In the genomic region with DNA sequence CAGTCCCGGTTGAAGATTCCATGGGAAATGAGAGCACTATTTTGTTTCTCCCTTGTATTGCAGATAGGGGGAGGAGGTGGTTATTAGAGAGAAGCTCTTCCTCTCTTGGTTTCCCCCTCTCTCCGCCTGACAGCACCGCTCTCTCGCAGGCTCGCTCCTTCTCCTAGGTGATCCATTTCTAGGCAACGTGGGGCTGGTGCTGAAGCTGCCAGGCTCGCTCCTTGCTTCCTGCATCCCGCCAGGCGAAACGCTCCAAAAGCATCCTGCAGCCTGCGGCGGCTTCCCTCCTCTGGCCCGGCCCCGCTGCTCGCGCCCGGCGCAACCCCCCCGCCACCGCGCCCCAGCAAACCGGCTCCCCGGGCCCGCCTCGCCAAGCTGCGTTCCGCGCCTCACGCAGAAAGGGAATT, we compare ENCODE assay signal across 8 cellular contexts. TPM values are rescaled to one million over a fixed set of nuclear protein-coding genes. Genes with fewer than 3 reads are reported as not detected.
A peak's percentile ranks its signal among the peaks of the same experiment; 100 is the strongest.
DNase-seq lines count a peak whose midpoint lies in the region; ATAC-seq and TF ChIP-seq lines count a peak whose summit lies in the region.

TSS of gene GRID2 (plus strand) at position 346 of the 407 bp plus-strand sequence.

- ATAC-seq in left lung: peak; percentile 27
- no peak for ATAC-seq in GM21381 (IDR thresholded peaks at IDR 0.05; ENCODE audit: unreplicated experiment)
- no peak for ATAC-seq in GM18517 (IDR thresholded peaks at IDR 0.05; ENCODE audit: unreplicated experiment)
- ATAC-seq in GM21423 (IDR thresholded peaks at IDR 0.05; ENCODE audit: unreplicated experiment): no peak
- no peak for ATAC-seq in GM19023 (IDR thresholded peaks at IDR 0.05; ENCODE audit: unreplicated experiment)

- H3K4me1 ChIP-seq in left lung: peaks cover 0 to 12% of the 10 kb centered on the region in 2 donors

- TF ChIP-seq RAD21 in Ishikawa (IDR thresholded peaks at IDR 0.05; ENCODE audit: low read depth): no peak

- no peak for TF ChIP-seq EP300 in Ishikawa (IDR thresholded peaks at IDR 0.05; ENCODE audit: borderline replicate concordance)

- H3K9me3 ChIP-seq in left lung: no peaks in the 10 kb centered on the region

- no peaks in the 10 kb centered on the region for H3K36me3 ChIP-seq in left lung

- TF ChIP-seq CTCF in 22Rv1 (IDR thresholded peaks at IDR 0.05) (0 out of 2 replicates have a peak, but pooled peaks have one; percentile 1), cardiac fibroblast (IDR thresholded peaks at IDR 0.05; ENCODE audit: low read depth, low read length) (no peak), left lung (IDR thresholded peaks at IDR 0.05) (no peak)

- DNase-seq in cardiac fibroblast (ENCODE audit: low read depth in 2 of 2): peak; percentile 2 to 8
- peak in 1 of 2 donors; percentile 72 for DNase-seq in left lung

- peaks cover 54 to 76% of the 10 kb centered on the region in 2 donors for H3K27me3 ChIP-seq in left lung

- H3K27ac ChIP-seq in 22Rv1 (peak within 1 kb of the TSS; percentile 83), left lung (no peak within 1 kb of the TSS)

- intact Hi-C loops in left lung (cut with DNase I): no loop called here

- H3K4me3 ChIP-seq in cardiac fibroblast (replicated peaks in 1 of 2; ENCODE audit: low read depth in 2 of 2, low read length in 2 of 2) (peak within 1 kb of the TSS in 1 of 2 donors; percentile 40), left lung (no peak within 1 kb of the TSS)

TF ChIP-seq in Ishikawa, 13 proteins besides CTCF, POLR2A, EP300 and RAD21:
- TF ChIP-seq CEBPB (IDR thresholded peaks at IDR 0.05) (no peak), MAX (IDR thresholded peaks at IDR 0.05) (peak; percentile 9; the same call in 1 of the 2 replicates)

RNA-seq across cellular contexts. Expression of gene GRID2, which starts in this region (rescaled TPM):
- under 1 TPM; 0.15 to 0.16 TPM for total RNA-seq in left lung

Comparison
In these comparisons a context has a peak if more than half of its experiments do, and no peak if none do; other contexts are left out.
1. Peak in ATAC-seq in left lung; RNA of the gene not detected or under 1 TPM.